16 cellular contexts compared by ENCODE assay signal in the genomic region with DNA sequence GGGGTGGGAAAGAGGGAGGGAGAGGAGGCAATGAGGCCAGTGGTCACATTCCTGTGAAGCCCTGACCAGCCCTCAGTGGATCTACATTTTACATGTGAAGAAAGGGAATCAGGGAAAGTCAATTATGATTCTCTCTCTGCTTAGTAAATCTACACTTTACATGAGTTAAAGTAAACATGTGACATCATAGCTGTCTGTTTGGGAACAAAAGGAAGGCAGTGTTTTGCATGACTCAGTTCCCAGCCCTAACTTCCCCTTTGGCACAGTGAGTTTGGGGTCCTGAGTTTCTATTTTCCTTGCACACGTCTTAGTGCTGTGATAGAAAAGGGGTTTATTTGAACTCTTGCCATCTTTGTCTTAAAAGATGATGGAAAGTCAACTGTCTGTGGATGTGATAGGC.
DNase-seq lines count a peak whose midpoint lies in the region; ATAC-seq and TF ChIP-seq lines count a peak whose summit lies in the region.
"Had no signal": no experiment of that assay in that cellular context is flagged by ENCODE, and none has a peak within 500 bp of the region (broad histone marks: within the 10 kb centered on the region; RNA-seq: fewer than 3 reads in every experiment).

No MANE protein-coding gene starts in this region.

- H3K4me2 ChIP-seq in mammary epithelial cell (ENCODE audit: insufficient read depth, low read depth, low read length), result no peak overlapping the region

- no peaks in the 10 kb centered on the region for H3K27me3 ChIP-seq in mammary epithelial cell (ENCODE audit: insufficient read depth, low read length)
- H3K27me3 ChIP-seq: heart right ventricle had no signal

- BruUV-seq in mammary epithelial cell (replicated peaks; lab: Mats Ljungman, UMichigan), result no TSS peak

- peaks cover 13% of the 10 kb centered on the region for H3K9me3 ChIP-seq in mammary epithelial cell (replicated peaks; ENCODE audit: insufficient read depth, low read length)
- H3K9me3 ChIP-seq: heart right ventricle had no signal

- H3K79me2 ChIP-seq in mammary epithelial cell (ENCODE audit: insufficient read depth, low read length), result no peaks in the 10 kb centered on the region

- TF ChIP-seq POLR2A in NB4 (IDR thresholded peaks at IDR 0.05; ENCODE audit: extremely low read depth, insufficient read length), result no peak

- H3K4me1 Mint-ChIP-seq in activated naive CD8-positive, alpha-beta T cell treated with anti-CD3 and anti-CD28 coated beads, Interleukin-2, amount 50 U/mL, for 24 hours, result peaks cover 16% of the 10 kb centered on the region
- H3K4me1 Mint-ChIP-seq: central memory CD8-positive, alpha-beta T cell had no signal

- no peak for ATAC-seq in activated naive CD8-positive, alpha-beta T cell treated with anti-CD3 and anti-CD28 coated beads, Interleukin-2, amount 50 U/mL, for 24 hours
- ATAC-seq: activated CD8-positive, alpha-beta T cell treated with anti-CD3 and anti-CD28 coated beads, Interleukin-2, amount 10 ng/mL, durations not matched to agents 7 days and 5 days; GM12878; heart right ventricle had no signal

- H3K36me3 ChIP-seq in mammary epithelial cell (ENCODE audit: insufficient read depth, low read length), result no peaks in the 10 kb centered on the region
- H3K36me3 ChIP-seq: heart right ventricle had no signal

- H3K4me3 Mint-ChIP-seq in activated naive CD8-positive, alpha-beta T cell treated with anti-CD3 and anti-CD28 coated beads, Interleukin-2, amount 50 U/mL, for 24 hours, result no peak overlapping the region
- H3K4me3 Mint-ChIP-seq: activated CD8-positive, alpha-beta T cell treated with anti-CD3 and anti-CD28 coated beads, Interleukin-2, amount 10 ng/mL, durations not matched to agents 7 days and 5 days; B cell; central memory CD8-positive, alpha-beta T cell had no signal

- H3K36me3 Mint-ChIP-seq in activated naive CD8-positive, alpha-beta T cell treated with anti-CD3 and anti-CD28 coated beads, Interleukin-2, amount 50 U/mL, for 24 hours (ENCODE audit: low read depth), result no peaks in the 10 kb centered on the region

- H2AFZ ChIP-seq in mammary epithelial cell (ENCODE audit: low read depth, low read length), result no peak overlapping the region

- no peak overlapping the region for H3K4me3 ChIP-seq in NB4 (ENCODE audit: low read depth, low read length)
- no peak overlapping the region for H3K4me3 ChIP-seq in mammary epithelial cell (replicated peaks in 1 of 3; ENCODE audit: insufficient read depth in 1 of 3, low read depth in 2 of 3, low read length in 3 of 3)
- H3K4me3 ChIP-seq: GM12878, heart right ventricle had no signal

- no peak overlapping the region for H3K9ac ChIP-seq in mammary epithelial cell (ENCODE audit: insufficient read depth, low read length)

- in situ Hi-C loops in mammary epithelial cell (cut with MboI; ENCODE audit: low sequenced_read_pairs in 2 of 2), result loop anchor here in 1 of 2 donors (25.0 kb wide), 1 partner anchor 571 kb away; no protein-coding TSS in a partner anchor

- H3K27me3 Mint-ChIP-seq in activated naive CD8-positive, alpha-beta T cell treated with anti-CD3 and anti-CD28 coated beads, Interleukin-2, amount 50 U/mL, for 24 hours, result peaks cover 8% of the 10 kb centered on the region
- H3K27me3 Mint-ChIP-seq: progenitor cell of endocrine pancreas had no signal

- H3K4me1 ChIP-seq in mammary epithelial cell (ENCODE audit: insufficient read depth, low read length), result no peaks in the 10 kb centered on the region

- CTCF ChIA-PET in mammary epithelial cell (lab: Charles Lee; ENCODE audit: low non-redundant PET), result no interaction called here

- peak; percentile 51 for DNase-seq in DMS153 (lab: John Stamatoyannopoulos, UW)
- DNase-seq in NB4 (ENCODE audit: low read depth), result peak; percentile 24
- peak; percentile 62 for DNase-seq in mammary epithelial cell
- DNase-seq in midbrain (lab: John Stamatoyannopoulos, UW), result peak; percentile 17
- no peak for DNase-seq in ecto neural progenitor cell (ENCODE audit: low spot score)
- no peak for DNase-seq in cerebellum (ENCODE audit: low spot score)
- no peak for DNase-seq in activated naive CD8-positive, alpha-beta T cell treated with anti-CD3 and anti-CD28 coated beads, Interleukin-2, amount 50 U/mL, for 24 hours
- no peak for DNase-seq in ureter (ENCODE audit: low spot score)
- DNase-seq: activated CD8-positive, alpha-beta T cell treated with anti-CD3 and anti-CD28 coated beads, Interleukin-2, amount 10 ng/mL, durations not matched to agents 7 days and 5 days; activated effector memory CD4-positive, alpha-beta T cell treated with Interleukin-2 at 50 U/mL for 16 hours; heart right ventricle; NCI-H2081 had no signal

- WGBS in mammary epithelial cell (ENCODE audit: low coverage, missing lambda C conversion rate), result 57% methylated on average over 1 of the region's 1 CpG

- no peak for TF ChIP-seq CTCF in NB4 (IDR thresholded peaks at IDR 0.05; ENCODE audit: low read depth, low read length)
- no peak for TF ChIP-seq CTCF in mammary epithelial cell (conservative IDR thresholded peaks at IDR 0.05 in 1 of 2, IDR thresholded peaks at IDR 0.05 in 1 of 2; ENCODE audit: extremely low read depth in 1 of 2, insufficient read depth in 1 of 2, low read depth in 1 of 2, low read length in 2 of 2)

- no peaks in the 10 kb centered on the region for H3K9me3 Mint-ChIP-seq in activated naive CD8-positive, alpha-beta T cell treated with anti-CD3 and anti-CD28 coated beads, Interleukin-2, amount 50 U/mL, for 24 hours
- H3K9me3 Mint-ChIP-seq: central memory CD8-positive, alpha-beta T cell had no signal

- dilution Hi-C loops in mammary epithelial cell (cut with HindIII; ENCODE audit: low sequenced_read_pairs), result no loop called here

- H3K27ac Mint-ChIP-seq in activated naive CD8-positive, alpha-beta T cell treated with anti-CD3 and anti-CD28 coated beads, Interleukin-2, amount 50 U/mL, for 24 hours, result no peak overlapping the region
- H3K27ac Mint-ChIP-seq: activated CD8-positive, alpha-beta T cell treated with anti-CD3 and anti-CD28 coated beads, Interleukin-2, amount 10 ng/mL, durations not matched to agents 7 days and 5 days; B cell; progenitor cell of endocrine pancreas had no signal

- H3K27ac ChIP-seq in mammary epithelial cell (ENCODE audit: insufficient read depth, low read depth, low read length), result no peak overlapping the region
- H3K27ac ChIP-seq: heart right ventricle had no signal

- intact Hi-C loops in mammary epithelial cell (cut with micrococcal nuclease), result no loop called here

- H4K20me1 ChIP-seq in mammary epithelial cell (ENCODE audit: insufficient read depth, low read length), result no peaks in the 10 kb centered on the region

Comparison
In these comparisons a context has a peak if more than half of its experiments do, and no peak if none do; other contexts are left out.
1. DNase-seq: peak in DMS153 (single experiment), NB4 (single experiment), mammary epithelial cell (single experiment) and midbrain (single experiment); none in ecto neural progenitor cell (single experiment), cerebellum (single experiment), activated naive CD8-positive, alpha-beta T cell treated with anti-CD3 and anti-CD28 coated beads, Interleukin-2, amount 50 U/mL, for 24 hours (single experiment) and ureter (single experiment).